12 cellular contexts compared by ENCODE assay signal in genomic region chr10:117163061-117163953, GRCh38. TPM values are rescaled to one million over a fixed set of nuclear protein-coding genes. Genes with fewer than 3 reads are reported as not detected.
DNase-seq lines count a peak whose midpoint lies in the region; ATAC-seq and TF ChIP-seq lines count a peak whose summit lies in the region.
"Had no signal": no experiment of that assay in that cellular context is flagged by ENCODE, and none has a peak within 500 bp of the region (broad histone marks: within the 10 kb centered on the region; RNA-seq: fewer than 3 reads in every experiment).

No MANE protein-coding gene starts in this region.

- peak overlapping the region; percentile 56 for H3K4me3 ChIP-seq in HUES6 (ENCODE audit: low read depth, low read length)

- H3K9me3 Mint-ChIP-seq in endothelial cell (ENCODE audit: unreplicated experiment) = no peaks in the 10 kb centered on the region
- no peaks in the 10 kb centered on the region for H3K9me3 Mint-ChIP-seq in osteocyte (ENCODE audit: unreplicated experiment)
- H3K9me3 Mint-ChIP-seq: T-helper 1 cell treated with Interleukin-12 subunit alpha and Interleukin-12 subunit beta and Interleukin-4 antibody, amounts not matched to agents 30 μg/mL and 1 μg/mL, for 36 hours had no signal

- H3K36me3 Mint-ChIP-seq in endothelial cell (ENCODE audit: low read depth, unreplicated experiment) (no peaks in the 10 kb centered on the region), osteocyte (ENCODE audit: unreplicated experiment) (no peaks in the 10 kb centered on the region)

- H3K27ac ChIP-seq in HUES6 (ENCODE audit: low read depth, low read length) = no peak overlapping the region
- H3K27ac ChIP-seq: tibial nerve had no signal

- H3K4me3 Mint-ChIP-seq in endothelial cell (ENCODE audit: unreplicated experiment) (peak overlapping the region; percentile 77), osteocyte (ENCODE audit: unreplicated experiment) (peak overlapping the region; percentile 52)
- H3K4me3 Mint-ChIP-seq: T-helper 1 cell treated with Interleukin-12 subunit alpha and Interleukin-12 subunit beta and Interleukin-4 antibody, amounts not matched to agents 30 μg/mL and 1 μg/mL, for 36 hours had no signal

- ATAC-seq in GM21786 (IDR thresholded peaks at IDR 0.05; ENCODE audit: unreplicated experiment) = no peak
- ATAC-seq in GM18909 (IDR thresholded peaks at IDR 0.05; ENCODE audit: poor library complexity, unreplicated experiment) = no peak
- ATAC-seq in HG02870 (IDR thresholded peaks at IDR 0.05; ENCODE audit: unreplicated experiment) = no peak

- no peak overlapping the region for H3K9ac ChIP-seq in HUES6 (ENCODE audit: low read length)

- no peaks in the 10 kb centered on the region for H3K9me3 ChIP-seq in HUES6 (ENCODE audit: control insufficient read depth, insufficient read depth, low read depth, low read length)
- H3K9me3 ChIP-seq: tibial nerve had no signal

- no peaks in the 10 kb centered on the region for H3K36me3 ChIP-seq in HUES6 (ENCODE audit: control insufficient read depth, insufficient read depth, low read length)
- H3K36me3 ChIP-seq: tibial nerve had no signal

- peaks cover 51% of the 10 kb centered on the region for H3K4me1 ChIP-seq in HUES6 (ENCODE audit: control insufficient read depth, insufficient read depth, low read length)

- H3K27ac Mint-ChIP-seq in endothelial cell (ENCODE audit: unreplicated experiment) = no peak overlapping the region
- H3K27ac Mint-ChIP-seq in osteocyte (ENCODE audit: unreplicated experiment) = no peak overlapping the region

- H3K27me3 ChIP-seq in HUES6 (ENCODE audit: control insufficient read depth, insufficient read depth, low read length) = peaks cover 100% of the 10 kb centered on the region

- TF ChIP-seq CTCF in endothelial cell (IDR thresholded peaks at IDR 0.05; ENCODE audit: unreplicated experiment) (peak; percentile 44), osteocyte (IDR thresholded peaks at IDR 0.05) (peak; percentile 52)

- peaks cover 58% of the 10 kb centered on the region for H3K4me1 Mint-ChIP-seq in endothelial cell (ENCODE audit: unreplicated experiment)
- peaks cover 31% of the 10 kb centered on the region for H3K4me1 Mint-ChIP-seq in osteocyte (ENCODE audit: unreplicated experiment)

- DNase-seq in NCI-H146 (lab: John Stamatoyannopoulos, UW) (peak; percentile 28), NCI-H146 treated with DMSO at 0.1 percent for 48 hours (lab: John Stamatoyannopoulos, UW; ENCODE audit: unreplicated experiment) (no peak), endothelial cell (ENCODE audit: low spot score) (peak; percentile 74), osteocyte (ENCODE audit: extremely low spot score, unreplicated experiment) (no peak)
- DNase-seq: activated gamma-delta T cell treated with Interleukin-2 at 50 U/mL for 16 hours, midbrain had no signal

- H3K27me3 Mint-ChIP-seq in endothelial cell (ENCODE audit: unreplicated experiment) (peaks cover 15% of the 10 kb centered on the region), osteocyte (ENCODE audit: unreplicated experiment) (peaks cover 85% of the 10 kb centered on the region)

RNA-seq across cellular contexts. Expression of gene VAX1, which starts 25.2 kb away (rescaled TPM):
- 26.3 TPM for total RNA-seq in endothelial cell (ENCODE audit: unreplicated experiment)
- total RNA-seq in osteocyte = 3.2 and 4.0 TPM in 2 replicates
- total RNA-seq: tibial nerve had no signal

RNA-seq across cellular contexts. Expression of gene KCNK18, which starts 34.0 kb away (rescaled TPM):
- total RNA-seq in endothelial cell (ENCODE audit: unreplicated experiment) (0.31 TPM), osteocyte (not detected in 2 replicates)
- total RNA-seq: tibial nerve had no signal

Comparison
In these comparisons a context has a peak if more than half of its experiments do, and no peak if none do; other contexts are left out.
1. DNase-seq: peak in NCI-H146 (single experiment) and endothelial cell (single experiment); none in NCI-H146 treated with DMSO at 0.1 percent for 48 hours (single experiment) and osteocyte (single experiment).